In the genomic region with DNA sequence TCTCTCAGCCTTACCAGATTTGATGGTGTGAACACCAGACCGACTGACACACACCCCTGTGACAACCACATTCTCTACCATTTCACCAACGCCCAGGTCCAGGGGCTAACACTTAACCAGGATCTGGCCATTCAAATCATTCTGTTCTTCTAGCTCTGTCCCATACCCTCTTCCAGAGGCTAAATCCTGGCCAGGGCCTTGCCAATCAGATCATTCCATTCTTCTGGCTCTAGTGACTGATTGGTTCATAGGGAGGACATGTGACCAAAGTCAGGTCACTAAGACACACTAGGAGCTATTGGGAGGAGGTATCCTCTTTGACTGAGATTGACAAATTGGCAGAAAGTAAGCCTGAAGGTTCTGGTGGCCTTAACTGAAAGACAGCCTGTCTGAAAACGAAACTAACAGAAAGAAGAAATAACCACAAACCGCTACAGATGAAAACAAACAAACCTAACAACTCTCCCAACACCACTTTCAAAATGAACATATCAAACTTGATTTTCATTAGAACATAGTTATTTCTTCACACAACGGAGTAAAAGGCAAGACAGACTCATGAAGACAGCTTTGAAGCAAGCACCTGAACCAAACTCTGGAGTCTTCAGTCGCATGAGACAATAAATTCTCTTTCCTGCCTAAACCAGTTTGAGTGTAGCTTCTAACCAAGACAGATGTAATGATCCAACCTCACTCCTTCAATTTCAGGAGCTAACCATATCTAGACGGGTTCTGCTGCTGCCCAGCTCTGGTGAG, we compare ENCODE assay signal across 9 cellular contexts.
DNase-seq lines count a peak whose midpoint lies in the region; ATAC-seq and TF ChIP-seq lines count a peak whose summit lies in the region.
"Had no signal": no experiment of that assay in that cellular context is flagged by ENCODE, and none has a peak within 500 bp of the region (broad histone marks: within the 10 kb centered on the region; RNA-seq: fewer than 3 reads in every experiment).

No MANE protein-coding gene starts in this region.

- H3K9me3 ChIP-seq in mucosa of descending colon (no peaks in the 10 kb centered on the region), breast epithelium (no peaks in the 10 kb centered on the region), gastroesophageal sphincter (no peaks in the 10 kb centered on the region)

- no peaks in the 10 kb centered on the region for H3K9me3 Mint-ChIP-seq in activated naive CD4-positive, alpha-beta T cell treated with anti-CD3 and anti-CD28 coated beads, Interleukin-2, amount 50 U/mL, for 24 hours

- 64 to 100% methylated on average over 5 of the region's 7 CpGs for WGBS in gastroesophageal sphincter (ENCODE audit: low coverage in 1 of 2), 2 donors

- peak overlapping the region; percentile 38 for H3K27ac Mint-ChIP-seq in activated naive CD4-positive, alpha-beta T cell treated with anti-CD3 and anti-CD28 coated beads, Interleukin-2, amount 50 U/mL, for 24 hours

- TF ChIP-seq EP300 in gastroesophageal sphincter (IDR thresholded peaks at IDR 0.05) = no peak

- H3K4me1 ChIP-seq in mucosa of descending colon (ENCODE audit: low read depth) (no peaks in the 10 kb centered on the region), breast epithelium (no peaks in the 10 kb centered on the region), gastroesophageal sphincter (no peaks in the 10 kb centered on the region)

- H3K27me3 ChIP-seq in breast epithelium = no peaks in the 10 kb centered on the region
- no peaks in the 10 kb centered on the region for H3K27me3 ChIP-seq in gastroesophageal sphincter

- no peaks in the 10 kb centered on the region for H3K36me3 ChIP-seq in mucosa of descending colon (ENCODE audit: low read depth)
- no peaks in the 10 kb centered on the region for H3K36me3 ChIP-seq in breast epithelium
- peaks cover 0 to 25% of the 10 kb centered on the region in 2 donors for H3K36me3 ChIP-seq in gastroesophageal sphincter

- no peaks in the 10 kb centered on the region for H3K27me3 Mint-ChIP-seq in activated naive CD4-positive, alpha-beta T cell treated with anti-CD3 and anti-CD28 coated beads, Interleukin-2, amount 50 U/mL, for 24 hours

- ATAC-seq in HG02938 (IDR thresholded peaks at IDR 0.05; ENCODE audit: unreplicated experiment) (peak; percentile 99), mucosa of descending colon (peak; percentile 80), gastroesophageal sphincter (no peak)

- peak overlapping the region; percentile 79 for H3K4me3 Mint-ChIP-seq in activated naive CD4-positive, alpha-beta T cell treated with anti-CD3 and anti-CD28 coated beads, Interleukin-2, amount 50 U/mL, for 24 hours

- peaks cover 7% of the 10 kb centered on the region for H3K36me3 Mint-ChIP-seq in activated naive CD4-positive, alpha-beta T cell treated with anti-CD3 and anti-CD28 coated beads, Interleukin-2, amount 50 U/mL, for 24 hours

- H3K4me3 ChIP-seq in mucosa of descending colon (no peak overlapping the region), breast epithelium (no peak overlapping the region), gastroesophageal sphincter (no peak overlapping the region)
- H3K4me3 ChIP-seq: lung had no signal

- peak overlapping the region in 1 of 2 donors; percentile 13 for H3K27ac ChIP-seq in breast epithelium
- no peak overlapping the region for H3K27ac ChIP-seq in gastroesophageal sphincter

- TF ChIP-seq POLR2A in breast epithelium (IDR thresholded peaks at IDR 0.05) = no peak
- no peak for TF ChIP-seq POLR2A in gastroesophageal sphincter (IDR thresholded peaks at IDR 0.05)

- no peak for DNase-seq in activated naive CD4-positive, alpha-beta T cell treated with anti-CD3 and anti-CD28 coated beads, Interleukin-2, amount 50 U/mL, for 16 hours
- DNase-seq in RPMI8226 = peak; percentile 79
- no peak for DNase-seq in mucosa of descending colon
- DNase-seq in T-helper 9 cell = no peak
- no peak for DNase-seq in breast epithelium (ENCODE audit: low spot score in 2 of 2)

- TF ChIP-seq CTCF in mucosa of descending colon (IDR thresholded peaks at IDR 0.05) = no peak
- no peak for TF ChIP-seq CTCF in breast epithelium (IDR thresholded peaks at IDR 0.05)
- no peak for TF ChIP-seq CTCF in gastroesophageal sphincter (IDR thresholded peaks at IDR 0.05)

- intact Hi-C loops in mucosa of descending colon (cut with DNase I, micrococcal nuclease) (no loop called here), breast epithelium (cut with DNase I; ENCODE audit: low total_unique reads) (no loop called here)

- H3K4me1 Mint-ChIP-seq in activated naive CD4-positive, alpha-beta T cell treated with anti-CD3 and anti-CD28 coated beads, Interleukin-2, amount 50 U/mL, for 24 hours = peaks cover 63% of the 10 kb centered on the region
